8 cellular contexts compared by ENCODE assay signal in the genomic region with DNA sequence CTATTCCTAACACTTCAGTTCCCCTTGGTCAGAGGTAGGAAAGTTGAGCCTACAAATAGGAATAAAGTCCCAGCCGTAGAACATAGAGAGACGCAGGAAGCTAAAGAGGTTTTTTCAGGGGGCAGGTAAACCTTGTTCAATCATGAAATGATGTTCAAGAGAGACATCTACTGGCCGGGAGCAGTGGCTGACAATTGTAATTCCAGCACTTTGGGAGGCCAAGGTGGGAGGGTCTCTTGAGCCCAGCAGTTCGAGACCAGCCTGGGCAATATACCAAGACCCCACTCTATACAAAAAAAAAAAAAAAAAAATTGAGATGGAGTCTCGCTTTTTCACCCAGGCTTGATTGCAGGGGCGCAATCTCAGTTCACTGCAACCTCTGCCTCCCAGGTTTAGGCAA.
DNase-seq lines count a peak whose midpoint lies in the region; ATAC-seq and TF ChIP-seq lines count a peak whose summit lies in the region.

No MANE protein-coding gene starts in this region.

- peak; percentile 58 for ATAC-seq in HG02798 (IDR thresholded peaks at IDR 0.05; ENCODE audit: poor library complexity, unreplicated experiment)

- DNase-seq in GM03348 (ENCODE audit: low spot score) = peak; percentile 22
- peak; percentile 45 to 77 for DNase-seq in NCI-H446 (lab: John Stamatoyannopoulos, UW)
- peak; percentile 25 to 53 for DNase-seq in dermis microvascular lymphatic vessel endothelial cell (ENCODE audit: low read depth in 2 of 2)
- no peak for DNase-seq in neural crest cell (ENCODE audit: low read depth, low spot score)
- DNase-seq in foreskin melanocyte = no peak
- DNase-seq in effector CD4-positive, alpha-beta T cell = no peak
- DNase-seq in activated T-cell treated with anti-CD3 and anti-CD28 coated beads, Interleukin-2, amount 50 U/mL, for 24 hours = no peak

- H3K4me3 Mint-ChIP-seq in neural crest cell = no peak overlapping the region
- H3K4me3 Mint-ChIP-seq in activated T-cell treated with anti-CD3 and anti-CD28 coated beads, Interleukin-2, amount 50 U/mL, for 24 hours = no peak overlapping the region

- peaks cover 2% of the 10 kb centered on the region for H3K9me3 Mint-ChIP-seq in neural crest cell
- H3K9me3 Mint-ChIP-seq in activated T-cell treated with anti-CD3 and anti-CD28 coated beads, Interleukin-2, amount 50 U/mL, for 24 hours = no peaks in the 10 kb centered on the region

- no peaks in the 10 kb centered on the region for H3K36me3 Mint-ChIP-seq in neural crest cell (ENCODE audit: low read depth)
- H3K36me3 Mint-ChIP-seq in activated T-cell treated with anti-CD3 and anti-CD28 coated beads, Interleukin-2, amount 50 U/mL, for 24 hours (ENCODE audit: low read depth) = no peaks in the 10 kb centered on the region

- peaks cover 15% of the 10 kb centered on the region for H3K4me1 Mint-ChIP-seq in neural crest cell
- H3K4me1 Mint-ChIP-seq in activated T-cell treated with anti-CD3 and anti-CD28 coated beads, Interleukin-2, amount 50 U/mL, for 24 hours (ENCODE audit: low read depth) = peaks cover 8% of the 10 kb centered on the region

- no peak overlapping the region for H3K27ac Mint-ChIP-seq in neural crest cell (ENCODE audit: unreplicated experiment)
- H3K27ac Mint-ChIP-seq in activated T-cell treated with anti-CD3 and anti-CD28 coated beads, Interleukin-2, amount 50 U/mL, for 24 hours = no peak overlapping the region

- TF ChIP-seq CTCF in neural crest cell (conservative IDR thresholded peaks at IDR 0.05) = peak; percentile 65

- no peaks in the 10 kb centered on the region for H3K27me3 Mint-ChIP-seq in neural crest cell (ENCODE audit: low read depth)
- H3K27me3 Mint-ChIP-seq in activated T-cell treated with anti-CD3 and anti-CD28 coated beads, Interleukin-2, amount 50 U/mL, for 24 hours = no peaks in the 10 kb centered on the region

Comparison
In these comparisons a context has a peak if more than half of its experiments do, and no peak if none do; other contexts are left out.
1. DNase-seq: peak in GM03348 (single experiment), NCI-H446 (2 of 2) and dermis microvascular lymphatic vessel endothelial cell (2 of 2); none in neural crest cell (single experiment), foreskin melanocyte (single experiment), effector CD4-positive, alpha-beta T cell (single experiment) and activated T-cell treated with anti-CD3 and anti-CD28 coated beads, Interleukin-2, amount 50 U/mL, for 24 hours (single experiment).